In the genomic region with DNA sequence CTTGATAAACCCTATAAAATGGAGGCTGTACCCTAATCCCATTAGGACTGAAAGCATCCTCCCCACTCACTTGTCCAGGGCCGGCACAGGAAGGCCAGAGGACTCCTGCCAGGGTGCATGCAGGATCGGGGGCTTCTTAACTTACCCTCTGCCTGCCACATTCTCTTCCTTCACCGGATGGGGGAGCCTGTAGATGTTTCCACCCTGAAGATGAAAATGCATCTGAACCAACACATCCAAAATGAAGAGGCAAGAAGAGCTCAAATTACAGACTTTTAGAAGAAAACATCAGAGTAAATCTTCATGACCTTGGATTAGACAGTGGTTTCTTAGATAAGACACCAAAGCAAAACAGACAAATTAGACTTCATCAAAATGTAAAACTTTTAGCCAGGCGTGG, we compare ENCODE assay signal across 8 cellular contexts. TPM values are rescaled to one million over a fixed set of nuclear protein-coding genes. Genes with fewer than 3 reads are reported as not detected.
DNase-seq lines count a peak whose midpoint lies in the region; ATAC-seq and TF ChIP-seq lines count a peak whose summit lies in the region.

No MANE protein-coding gene starts in this region.

- H3K9me3 Mint-ChIP-seq in osteocyte (ENCODE audit: unreplicated experiment): no peaks in the 10 kb centered on the region

- no peaks in the 10 kb centered on the region for H3K9me3 ChIP-seq in MM.1S (replicated peaks; ENCODE audit: insufficient read depth, low read length)
- no peaks in the 10 kb centered on the region for H3K9me3 ChIP-seq in suprapubic skin

- no peak overlapping the region for H3K4me2 ChIP-seq in MM.1S (ENCODE audit: low read depth, low read length)

- TF ChIP-seq CTCF in MM.1S (IDR thresholded peaks at IDR 0.05; ENCODE audit: low read length): peak; percentile 24
- peak; percentile 53 for TF ChIP-seq CTCF in osteocyte (IDR thresholded peaks at IDR 0.05)
- TF ChIP-seq CTCF in lower leg skin (IDR thresholded peaks at IDR 0.05): no peak
- TF ChIP-seq CTCF in suprapubic skin (IDR thresholded peaks at IDR 0.05): no peak

- DNase-seq in GM04504 (ENCODE audit: low read depth) (peak; percentile 24), MM.1S (no peak), cerebellar cortex (ENCODE audit: low spot score) (peak; percentile 34), osteocyte (ENCODE audit: extremely low spot score, unreplicated experiment) (no peak), lower leg skin (ENCODE audit: low spot score in 2 of 2) (no peak), kidney tubule cell (ENCODE audit: low spot score) (no peak), suprapubic skin (ENCODE audit: low spot score in 2 of 2) (no peak)

- no peaks in the 10 kb centered on the region for H3K4me1 ChIP-seq in MM.1S (ENCODE audit: low read length)
- H3K4me1 ChIP-seq in suprapubic skin: peaks cover 10% of the 10 kb centered on the region

- no peaks in the 10 kb centered on the region for H3K9me2 ChIP-seq in MM.1S (replicated peaks; ENCODE audit: insufficient read depth, low read length)

- intact Hi-C loops in lower leg skin (cut with DNase I; ENCODE audit: low total_unique reads): no loop called here

- no peak for ATAC-seq in GM18520 (IDR thresholded peaks at IDR 0.05; ENCODE audit: unreplicated experiment)

- WGBS in lower leg skin, 2 donors: 63 to 68% methylated on average over 4 of the region's 4 CpGs
- 67% methylated on average over 4 of the region's 4 CpGs for WGBS in suprapubic skin

- no peak for TF ChIP-seq POLR2A in lower leg skin (IDR thresholded peaks at IDR 0.05)
- TF ChIP-seq POLR2A in suprapubic skin (IDR thresholded peaks at IDR 0.05): no peak

- no peak overlapping the region for H2AFZ ChIP-seq in MM.1S (ENCODE audit: low read length)

- H3K27ac ChIP-seq in MM.1S (ENCODE audit: low read length) (no peak overlapping the region), suprapubic skin (no peak overlapping the region)

- H3K4me1 Mint-ChIP-seq in osteocyte (ENCODE audit: unreplicated experiment): peaks cover 2% of the 10 kb centered on the region

- H4K20me1 ChIP-seq in MM.1S (ENCODE audit: insufficient read depth, low read length): no peaks in the 10 kb centered on the region

- H3K36me3 ChIP-seq in MM.1S (replicated peaks; ENCODE audit: insufficient read depth, low read length) (no peaks in the 10 kb centered on the region), suprapubic skin (no peaks in the 10 kb centered on the region)

- H3K27me3 Mint-ChIP-seq in osteocyte (ENCODE audit: unreplicated experiment): peaks cover 12% of the 10 kb centered on the region

- H3K36me3 Mint-ChIP-seq in osteocyte (ENCODE audit: unreplicated experiment): no peaks in the 10 kb centered on the region

- H3K27me3 ChIP-seq in MM.1S (replicated peaks; ENCODE audit: insufficient read depth, low read length) (peaks cover 42% of the 10 kb centered on the region), suprapubic skin (peaks cover 21% of the 10 kb centered on the region)

- no peak for TF ChIP-seq EP300 in suprapubic skin (IDR thresholded peaks at IDR 0.05)

- H3K9ac ChIP-seq in MM.1S (ENCODE audit: low read length): no peak overlapping the region

- no peak overlapping the region for H3K4me3 Mint-ChIP-seq in osteocyte (ENCODE audit: unreplicated experiment)

- H3K4me3 ChIP-seq in MM.1S (ENCODE audit: low read length): no peak overlapping the region
- no peak overlapping the region for H3K4me3 ChIP-seq in lower leg skin (ENCODE audit: low read depth, poor library complexity, severe bottlenecking)
- no peak overlapping the region for H3K4me3 ChIP-seq in suprapubic skin

- no peak overlapping the region for H3K27ac Mint-ChIP-seq in osteocyte (ENCODE audit: unreplicated experiment)

- H3K79me2 ChIP-seq in MM.1S (ENCODE audit: low read length): no peaks in the 10 kb centered on the region

- H3F3A ChIP-seq in MM.1S (ENCODE audit: insufficient read depth, low read length): no peaks in the 10 kb centered on the region

RNA-seq across cellular contexts. Expression of a gene that starts 25.9 kb away (rescaled TPM):
- 104 TPM in 2 replicates for total RNA-seq in osteocyte
- total RNA-seq in lower leg skin: 100 to 1,000 TPM; 182 to 344 (median 221) TPM
- 100 to 1,000 TPM; 170 to 232 (median 193) TPM for total RNA-seq in suprapubic skin

RNA-seq across cellular contexts. Expression of a gene that starts 32.2 kb away (rescaled TPM):
- total RNA-seq in osteocyte: not detected in 2 replicates
- total RNA-seq in lower leg skin: 1 to 10 TPM in 1 of 4 donors, under 1 TPM in 2, not detected in 1; 0.08 to 1.5 (median 0.69) TPM
- total RNA-seq in suprapubic skin: under 1 TPM in 3 of 4 donors, not detected in 1; 0.49 to 0.80 (median 0.51) TPM

RNA-seq across cellular contexts. Expression of a gene that starts 56.7 kb away (rescaled TPM):
- 14.5 and 21.9 TPM in 2 replicates for total RNA-seq in osteocyte
- total RNA-seq in lower leg skin: 1 to 10 TPM; 3.5 to 9.0 (median 5.9) TPM
- 10 to 100 TPM in 1 of 4 donors, 1 to 10 TPM in 3; 4.3 to 16.3 (median 5.9) TPM for total RNA-seq in suprapubic skin

Comparison
In these comparisons a context has a peak if more than half of its experiments do, and no peak if none do; other contexts are left out.
1. DNase-seq: peak in GM04504 (single experiment) and cerebellar cortex (single experiment); none in MM.1S (single experiment), osteocyte (single experiment), lower leg skin (0 of 2), kidney tubule cell (single experiment) and suprapubic skin (0 of 2).
2. CTCF ChIP-seq: peak in MM.1S (single experiment) and osteocyte (single experiment); none in lower leg skin (0 of 3) and suprapubic skin (0 of 2).